In the genomic region with DNA sequence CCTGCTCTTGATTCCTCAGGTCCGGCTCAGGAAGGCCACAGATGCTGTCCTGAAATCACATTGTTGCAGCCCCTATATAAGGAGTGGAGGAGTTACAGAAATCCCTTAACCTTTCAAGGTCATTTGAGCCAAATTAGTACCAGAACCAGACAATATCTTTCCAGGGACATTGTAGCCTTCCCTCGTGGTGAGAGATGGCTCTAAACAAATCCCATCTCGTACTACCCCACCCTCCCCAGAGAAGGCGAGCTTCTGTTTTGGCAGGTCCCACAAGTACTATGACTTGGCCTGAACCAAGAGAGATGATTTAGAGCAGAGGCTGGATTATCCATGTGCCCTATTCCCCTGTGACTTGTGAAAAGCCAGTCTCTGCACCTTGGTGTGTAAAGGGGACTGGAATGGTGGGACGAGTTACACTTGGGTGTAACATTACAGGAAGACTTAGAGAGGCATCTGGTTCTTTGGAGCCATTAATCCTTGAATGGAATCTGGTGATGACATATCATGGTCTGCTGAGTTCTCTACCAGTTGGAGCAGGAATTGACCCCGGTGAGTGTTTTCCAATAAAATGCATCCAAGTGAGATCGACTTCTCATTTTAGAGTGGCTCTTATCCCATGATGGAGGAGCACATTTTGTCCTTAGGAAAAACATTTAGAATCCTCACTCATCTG, we compare ENCODE assay signal across 26 cellular contexts. TPM values are rescaled to one million over a fixed set of nuclear protein-coding genes. Genes with fewer than 3 reads are reported as not detected.
DNase-seq lines count a peak whose midpoint lies in the region; TF ChIP-seq lines count a peak whose summit lies in the region.
"Had no signal": no experiment of that assay in that cellular context is flagged by ENCODE, and none has a peak within 500 bp of the region (broad histone marks: within the 10 kb centered on the region; RNA-seq: fewer than 3 reads in every experiment).

A gene (minus strand): TSS at position 51 of the 673 bp plus-strand sequence. CDS start 16,134 bp downstream, outside the sequence.

- H3K27ac ChIP-seq in esophagus muscularis mucosa (replicated peaks in 1 of 4) = no peak within 1 kb of the TSS
- H3K27ac ChIP-seq: GM23248, HL-60, Peyer's patch, SK-N-MC had no signal

- WGBS in esophagus muscularis mucosa = 87% methylated on average over 7 of the region's 7 CpGs

- no peak for TF ChIP-seq RAD21 in Ishikawa (IDR thresholded peaks at IDR 0.05; ENCODE audit: low read depth)

- no peaks in the 10 kb centered on the region for H3K36me3 ChIP-seq in esophagus muscularis mucosa
- H3K36me3 ChIP-seq: Peyer's patch had no signal

- DNase-seq in NCI-H2171 (lab: John Stamatoyannopoulos, UW) = peak; percentile 87
- DNase-seq in glomerular visceral epithelial cell (ENCODE audit: extremely low spot score) = peak; percentile 45
- DNase-seq in renal cortical epithelial cell (ENCODE audit: low read depth) = peak; percentile 83
- DNase-seq in NCI-H2227 (lab: John Stamatoyannopoulos, UW; ENCODE audit: unreplicated experiment) = no peak
- no peak for DNase-seq in Kasumi-1 (lab: John Stamatoyannopoulos, UW)
- no peak for DNase-seq in esophagus muscularis mucosa (ENCODE audit: extremely low spot score)
- DNase-seq: ACHN; AML-193; GF-D8; GM23248; HCEC 1CT; IMR-90; MM.1S; NCI-H1092; NCI-H1436 treated with DMSO at 0.1 percent for 48 hours; NCI-H2081 treated with DMSO at 0.1 percent for 48 hours; NCI-H345; NCI-H69; NK-92 treated with Interleukin-12 subunit alpha and Interleukin-12 subunit beta, amount 100 ng/mL, for 24 hours; Peyer's patch had no signal

- TF ChIP-seq POLR2A in esophagus muscularis mucosa (IDR thresholded peaks at IDR 0.05; ENCODE audit: low read depth) = no peak

- no peaks in the 10 kb centered on the region for H3K27me3 ChIP-seq in esophagus muscularis mucosa
- H3K27me3 ChIP-seq: Peyer's patch had no signal

- no peaks in the 10 kb centered on the region for H3K9me3 ChIP-seq in esophagus muscularis mucosa
- H3K9me3 ChIP-seq: Peyer's patch had no signal

- no peak within 1 kb of the TSS for H3K4me3 ChIP-seq in esophagus muscularis mucosa
- H3K4me3 ChIP-seq: GM23248, Peyer's patch, SK-N-MC had no signal

- H3K4me1 ChIP-seq in esophagus muscularis mucosa = no peaks in the 10 kb centered on the region
- H3K4me1 ChIP-seq: Peyer's patch had no signal

- intact Hi-C loops in esophagus muscularis mucosa (cut with DNase I) = no loop called here

- TF ChIP-seq EP300 in Ishikawa (IDR thresholded peaks at IDR 0.05; ENCODE audit: borderline replicate concordance) (peak; percentile 33; the same call in 1 of the 2 replicates), esophagus muscularis mucosa (IDR thresholded peaks at IDR 0.05) (no peak)

- TF ChIP-seq CTCF in esophagus muscularis mucosa (IDR thresholded peaks at IDR 0.05) = no peak

TF ChIP-seq in Ishikawa, 13 proteins besides CTCF, POLR2A, EP300 and RAD21:
- TF ChIP-seq TEAD4 (IDR thresholded peaks at IDR 0.05) (0 out of 2 replicates have a peak, but pooled peaks have one; percentile 8), TCF12 (IDR thresholded peaks at IDR 0.05; ENCODE audit: low read depth) (peak; percentile 33; the same call in 1 of the 2 replicates), FOXM1 (IDR thresholded peaks at IDR 0.05; ENCODE audit: borderline replicate concordance, low read depth) (no peak), TAF1 (IDR thresholded peaks at IDR 0.05; ENCODE audit: low read depth) (no peak)

RNA-seq across cellular contexts. Expression of the gene that starts here (rescaled TPM):
- total RNA-seq in renal cortical epithelial cell = not detected in 2 replicates
- not detected for total RNA-seq in esophagus muscularis mucosa
- total RNA-seq: GM23248, HT1080, IMR-90, LHCN-M2, Peyer's patch, Right ventricle myocardium inferior had no signal

Comparison
In these comparisons a context has a peak if more than half of its experiments do, and no peak if none do; other contexts are left out.
1. Peak in DNase-seq in renal cortical epithelial cell; RNA of the gene not detected or under 1 TPM.
2. DNase-seq: peak in NCI-H2171 (single experiment) and glomerular visceral epithelial cell (single experiment); none in NCI-H2227 (single experiment), Kasumi-1 (0 of 2) and esophagus muscularis mucosa (single experiment).